Comparison of ENCODE assay signal across 25 cellular contexts in the genomic region with DNA sequence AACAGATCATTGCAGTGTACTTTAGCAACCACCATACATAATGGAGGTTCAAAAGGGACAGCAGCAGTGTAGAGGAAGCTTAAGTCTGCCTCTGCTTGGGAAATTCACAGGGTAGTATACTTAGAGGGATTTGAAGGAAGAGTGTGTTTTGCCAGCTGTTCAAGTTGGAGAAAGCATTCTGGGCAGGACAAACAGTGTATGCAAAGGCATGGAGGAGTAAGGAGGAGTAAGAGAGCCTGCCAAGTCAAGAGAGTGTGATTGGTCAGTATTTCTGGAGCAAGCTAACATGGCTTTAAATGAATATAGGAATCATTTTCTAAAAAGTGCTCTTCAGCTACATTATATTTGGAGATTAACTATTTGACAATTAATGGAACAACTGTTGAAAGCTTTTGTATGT. TPM values are rescaled to one million over a fixed set of nuclear protein-coding genes. Genes with fewer than 3 reads are reported as not detected.
DNase-seq lines count a peak whose midpoint lies in the region; ATAC-seq and TF ChIP-seq lines count a peak whose summit lies in the region.
"Had no signal": no experiment of that assay in that cellular context is flagged by ENCODE, and none has a peak within 500 bp of the region (broad histone marks: within the 10 kb centered on the region; RNA-seq: fewer than 3 reads in every experiment).

No MANE protein-coding gene starts in this region.

- H4K20me1 ChIP-seq in fibroblast of lung (ENCODE audit: control insufficient read depth, extremely low read depth, insufficient read depth, low read length): no peaks in the 10 kb centered on the region

- H3K4me3 ChIP-seq in LNCaP clone FGC (ENCODE audit: low read depth, low read length) (no peak overlapping the region), fibroblast of lung (replicated peaks in 1 of 4; ENCODE audit: control extremely low read depth in 1 of 4, insufficient read depth in 1 of 4, low read depth in 3 of 4, low read length in 4 of 4) (no peak overlapping the region)
- H3K4me3 ChIP-seq: A549, lung, stomach, upper lobe of left lung had no signal

- H3K27ac ChIP-seq in fibroblast of lung (ENCODE audit: insufficient read depth, low read length): no peak overlapping the region
- H3K27ac ChIP-seq: A549, parathyroid adenoma, stomach, upper lobe of left lung had no signal

- no peak for TF ChIP-seq CTCF in LNCaP clone FGC (IDR thresholded peaks at IDR 0.05; ENCODE audit: control insufficient read depth, extremely low read depth, insufficient read depth)
- TF ChIP-seq CTCF in fibroblast of lung (conservative IDR thresholded peaks at IDR 0.05 in 1 of 2, IDR thresholded peaks at IDR 0.05 in 1 of 2; ENCODE audit: low read depth in 1 of 2, low read length in 2 of 2): no peak
- TF ChIP-seq CTCF in omental fat pad (IDR thresholded peaks at IDR 0.05): no peak

- H3K4me1 Mint-ChIP-seq in activated CD4-positive, alpha-beta T cell treated with anti-CD3 and anti-CD28 coated beads, Interleukin-2, amount 10 ng/mL, durations not matched to agents 24 days and 14 days: peaks cover 11% of the 10 kb centered on the region

- no peaks in the 10 kb centered on the region for H3K4me1 ChIP-seq in fibroblast of lung (ENCODE audit: control insufficient read depth, extremely low read depth, insufficient read depth, low read length)
- H3K4me1 ChIP-seq: A549, parathyroid adenoma, stomach had no signal

- H3K27me3 Mint-ChIP-seq in activated CD4-positive, alpha-beta T cell treated with anti-CD3 and anti-CD28 coated beads, Interleukin-2, amount 10 ng/mL, durations not matched to agents 24 days and 14 days: no peaks in the 10 kb centered on the region
- H3K27me3 Mint-ChIP-seq: brain; CD4-positive, CD25-positive, alpha-beta regulatory T cell; naive B cell had no signal

- no peaks in the 10 kb centered on the region for H3K36me3 ChIP-seq in fibroblast of lung (ENCODE audit: control insufficient read depth, insufficient read depth, low read length)

- no peak overlapping the region for H2AFZ ChIP-seq in fibroblast of lung (ENCODE audit: low read length)
- H2AFZ ChIP-seq: parathyroid adenoma had no signal

- ATAC-seq in omental fat pad (ENCODE audit: low FRiP score): peak; percentile 54
- ATAC-seq in HG02759 (IDR thresholded peaks at IDR 0.05; ENCODE audit: unreplicated experiment): no peak
- ATAC-seq: A549 had no signal

- H3K4me3 Mint-ChIP-seq in activated CD4-positive, alpha-beta T cell treated with anti-CD3 and anti-CD28 coated beads, Interleukin-2, amount 10 ng/mL, durations not matched to agents 24 days and 14 days: no peak overlapping the region
- H3K4me3 Mint-ChIP-seq: activated naive CD4-positive, alpha-beta T cell treated with anti-CD3 and anti-CD28 coated beads for 36 hours; brain; CD4-positive, CD25-positive, alpha-beta regulatory T cell; naive B cell had no signal

- H3K27ac Mint-ChIP-seq in activated CD4-positive, alpha-beta T cell treated with anti-CD3 and anti-CD28 coated beads, Interleukin-2, amount 10 ng/mL, durations not matched to agents 24 days and 14 days: peak overlapping the region; percentile 6
- H3K27ac Mint-ChIP-seq: activated naive CD4-positive, alpha-beta T cell treated with anti-CD3 and anti-CD28 coated beads for 36 hours; CD4-positive, CD25-positive, alpha-beta regulatory T cell had no signal

- H3K36me3 Mint-ChIP-seq in activated CD4-positive, alpha-beta T cell treated with anti-CD3 and anti-CD28 coated beads, Interleukin-2, amount 10 ng/mL, durations not matched to agents 24 days and 14 days (ENCODE audit: low read depth): peaks cover 33% of the 10 kb centered on the region

- no peaks in the 10 kb centered on the region for H3K9me3 Mint-ChIP-seq in activated CD4-positive, alpha-beta T cell treated with anti-CD3 and anti-CD28 coated beads, Interleukin-2, amount 10 ng/mL, durations not matched to agents 24 days and 14 days
- H3K9me3 Mint-ChIP-seq: activated naive CD4-positive, alpha-beta T cell treated with anti-CD3 and anti-CD28 coated beads for 36 hours; brain; CD4-positive, CD25-positive, alpha-beta regulatory T cell; naive B cell had no signal

- intact Hi-C loops in activated CD4-positive, alpha-beta T cell treated with anti-CD3 and anti-CD28 coated beads, Interleukin-2, amount 10 ng/mL, durations not matched to agents 24 days and 14 days (cut with micrococcal nuclease): no loop called here

- no peak for DNase-seq in activated CD4-positive, alpha-beta T cell treated with anti-CD3 and anti-CD28 coated beads, Interleukin-2, amount 10 ng/mL, durations not matched to agents 24 days and 14 days
- DNase-seq in activated CD4-positive, alpha-beta T cell treated with anti-CD3 and anti-CD28 coated beads, Interleukin-2, amount 50 U/mL, for 1 hour: no peak
- DNase-seq in LNCaP clone FGC (ENCODE audit: low read depth): peak; percentile 23
- peak; percentile 21 to 58 for DNase-seq in fibroblast of lung (ENCODE audit: low read depth in 2 of 2)
- no peak for DNase-seq in omental fat pad (ENCODE audit: low spot score)
- no peak for DNase-seq in NK-92 (lab: John Stamatoyannopoulos, UW; ENCODE audit: unreplicated experiment)
- no peak for DNase-seq in NCI-H1417 treated with DMSO at 0.1 percent for 48 hours (lab: John Stamatoyannopoulos, UW)
- DNase-seq: activated CD4-positive, alpha-beta T cell treated with anti-CD3 and anti-CD28 coated beads, Interleukin-2, amount 50 U/mL, for 4 hours; activated naive CD4-positive, alpha-beta T cell treated with anti-CD3 and anti-CD28 coated beads for 36 hours; CD4-positive, CD25-positive, alpha-beta regulatory T cell; cortex of kidney; DMS53; Kasumi-1; naive B cell; NCI-H1092 treated with DMSO at 0.1 percent for 48 hours; NCI-H524; stimulated activated CD4-positive, alpha-beta T cell treated with anti-CD3 and anti-CD28 coated beads, Interleukin-4, amount 100 ng/mL, for 1 hour; stomach; SW 1271; upper lobe of left lung had no signal

- H3K9me3 ChIP-seq in fibroblast of lung (ENCODE audit: control insufficient read depth, insufficient read depth, low read depth, low read length): no peaks in the 10 kb centered on the region
- H3K9me3 ChIP-seq: A549, stomach, upper lobe of left lung had no signal

- no peaks in the 10 kb centered on the region for H3K27me3 ChIP-seq in fibroblast of lung (ENCODE audit: control insufficient read depth, insufficient read depth, low read length)
- H3K27me3 ChIP-seq: stomach, upper lobe of left lung had no signal

- peaks cover 2% of the 10 kb centered on the region for H3K79me2 ChIP-seq in fibroblast of lung (ENCODE audit: control insufficient read depth, insufficient read depth, low read length)

- no peak overlapping the region for H3K4me2 ChIP-seq in fibroblast of lung (ENCODE audit: extremely low read depth, insufficient read depth, low read length)
- H3K4me2 ChIP-seq: A549 had no signal

- no peak overlapping the region for H3K9ac ChIP-seq in fibroblast of lung (ENCODE audit: insufficient read depth, low read length)
- H3K9ac ChIP-seq: parathyroid adenoma had no signal

RNA-seq across cellular contexts. Expression of gene PHAF1, which starts 22.9 kb away (rescaled TPM):
- total RNA-seq in activated CD4-positive, alpha-beta T cell treated with anti-CD3 and anti-CD28 coated beads, Interleukin-2, amount 10 ng/mL, durations not matched to agents 24 days and 14 days: 19.4 and 19.8 TPM in 2 replicates
- total RNA-seq in fibroblast of lung: 15.2 and 18.3 TPM in 2 replicates
- 21.5 and 23.0 TPM in 2 replicates for polyA plus RNA-seq in fibroblast of lung
- 10.4 and 12.9 TPM in 2 replicates for polyA plus RNA-seq in fibroblast of lung (2012)
- 26.2 and 46.4 TPM in 2 replicates for polyA minus RNA-seq in fibroblast of lung (ENCODE audit: low replicate concordance)
- 10 to 100 TPM; 12.1 to 28.8 (median 16.4) TPM for total RNA-seq in omental fat pad

RNA-seq across cellular contexts. Expression of gene CBFB, which starts 57.9 kb away (rescaled TPM):
- total RNA-seq in activated CD4-positive, alpha-beta T cell treated with anti-CD3 and anti-CD28 coated beads, Interleukin-2, amount 10 ng/mL, durations not matched to agents 24 days and 14 days: 163 and 172 TPM in 2 replicates
- 51.7 and 63.7 TPM in 2 replicates for total RNA-seq in fibroblast of lung
- 64.1 and 100 TPM in 2 replicates for polyA plus RNA-seq in fibroblast of lung
- 35.6 and 52.9 TPM in 2 replicates for polyA plus RNA-seq in fibroblast of lung (2012)
- polyA minus RNA-seq in fibroblast of lung (ENCODE audit: low replicate concordance): 1.9 and 4.0 TPM in 2 replicates
- 10 to 100 TPM; 30.3 to 77.6 (median 35.4) TPM for total RNA-seq in omental fat pad

Comparison
In these comparisons a context has a peak if more than half of its experiments do, and no peak if none do; other contexts are left out.
1. DNase-seq: peak in LNCaP clone FGC (single experiment) and fibroblast of lung (2 of 2); none in activated CD4-positive, alpha-beta T cell treated with anti-CD3 and anti-CD28 coated beads, Interleukin-2, amount 10 ng/mL, durations not matched to agents 24 days and 14 days (single experiment), activated CD4-positive, alpha-beta T cell treated with anti-CD3 and anti-CD28 coated beads, Interleukin-2, amount 50 U/mL, for 1 hour (single experiment), omental fat pad (single experiment), NK-92 (single experiment) and NCI-H1417 treated with DMSO at 0.1 percent for 48 hours (single experiment).